1 cellular context compared by ENCODE assay signal in the genomic region with DNA sequence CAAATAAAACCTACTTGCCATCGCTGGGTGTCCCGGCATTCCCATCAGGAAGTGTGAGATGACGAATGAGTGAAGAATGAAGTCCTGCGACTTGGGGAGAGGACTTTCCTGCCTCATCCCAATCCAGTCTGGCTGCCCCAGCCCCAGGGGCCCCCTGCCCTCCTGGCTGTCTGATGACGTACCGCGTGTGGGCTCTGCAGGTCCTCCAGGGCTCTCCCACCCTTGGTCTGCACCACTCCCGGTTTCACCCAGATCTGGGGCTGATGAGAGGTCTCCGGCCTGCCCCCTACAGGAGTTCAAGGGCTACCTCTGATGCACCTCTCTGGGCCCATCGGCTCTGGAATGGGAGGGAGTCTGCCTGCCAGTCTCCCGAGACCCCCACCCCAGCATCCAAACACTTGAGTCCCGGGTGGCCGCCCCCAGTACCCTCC.
TF ChIP-seq lines count a peak whose summit lies in the region.

No MANE protein-coding gene starts in this region.

TF ChIP-seq in A549, 52 proteins besides CTCF, POLR2A, EP300 and RAD21 (continued from another document):
- no peak for TF ChIP-seq EHMT2 (IDR thresholded peaks at IDR 0.05; ENCODE audit: low read depth)
- no peak for TF ChIP-seq ZFP36 (IDR thresholded peaks at IDR 0.05; ENCODE audit: borderline replicate concordance, partially characterized antibody)
- TF ChIP-seq EHF (CRISPR knock-in tag; IDR thresholded peaks at IDR 0.05): no peak
- TF ChIP-seq FOSL2 (IDR thresholded peaks at IDR 0.05): no peak
- TF ChIP-seq FOSL2 (CRISPR knock-in tag; IDR thresholded peaks at IDR 0.05): no peak
- TF ChIP-seq MAZ (IDR thresholded peaks at IDR 0.05; ENCODE audit: borderline replicate concordance, low read depth, low read length): no peak
- TF ChIP-seq ESRRA (IDR thresholded peaks at IDR 0.05; ENCODE audit: borderline replicate concordance, low read length): no peak
